10 cellular contexts compared by ENCODE assay signal in genomic region chr4:6939761-6940743, GRCh38. TPM values are rescaled to one million over a fixed set of nuclear protein-coding genes. Genes with fewer than 3 reads are reported as not detected.
DNase-seq lines count a peak whose midpoint lies in the region; ATAC-seq and TF ChIP-seq lines count a peak whose summit lies in the region.
"Had no signal": no experiment of that assay in that cellular context is flagged by ENCODE, and none has a peak within 500 bp of the region (broad histone marks: within the 10 kb centered on the region; RNA-seq: fewer than 3 reads in every experiment).

No MANE protein-coding gene starts in this region.

- H3K27ac Mint-ChIP-seq in activated CD8-positive, alpha-beta T cell treated with anti-CD3 and anti-CD28 coated beads for 36 hours: peak overlapping the region; percentile 44
- peak overlapping the region; percentile 84 to 97 (median 93) for H3K27ac Mint-ChIP-seq in naive thymus-derived CD8-positive, alpha-beta T cell

- no peak overlapping the region for H2AFZ ChIP-seq in GM23248

- H3K9me3 Mint-ChIP-seq in activated CD8-positive, alpha-beta T cell treated with anti-CD3 and anti-CD28 coated beads for 36 hours: peaks cover 1% of the 10 kb centered on the region
- H3K9me3 Mint-ChIP-seq in naive thymus-derived CD8-positive, alpha-beta T cell: peaks cover 0 to 1% (median 0%) of the 10 kb centered on the region in 9 donors

- H3K27me3 ChIP-seq in GM23248 (replicated peaks; ENCODE audit: insufficient read depth): no peaks in the 10 kb centered on the region
- no peaks in the 10 kb centered on the region for H3K27me3 ChIP-seq in right lobe of liver
- H3K27me3 ChIP-seq: tibial artery had no signal

- TF ChIP-seq CTCF in GM10266 (IDR thresholded peaks at IDR 0.05; ENCODE audit: control insufficient read depth, insufficient read depth, low read depth, missing control alignments) (no peak), right lobe of liver (IDR thresholded peaks at IDR 0.05) (no peak), mucosa of descending colon (IDR thresholded peaks at IDR 0.05) (no peak)
- no peak for TF ChIP-seq CTCF in activated CD8-positive, alpha-beta T cell treated with anti-CD3 and anti-CD28 coated beads for 36 hours (IDR thresholded peaks at IDR 0.05)

- 94% methylated on average over 24 of the region's 24 CpGs for WGBS in GM23248 (ENCODE audit: low coverage in 1 of 2, low lambda C conversion rate in 2 of 2, missing lambda C conversion rate in 2 of 2), 2 experiments
- WGBS in right lobe of liver (ENCODE audit: insufficient coverage, low coverage, low lambda C conversion rate, missing lambda C conversion rate): 78% methylated on average over 8 of the region's 24 CpGs

- no peaks in the 10 kb centered on the region for H3K9me2 ChIP-seq in GM23248 (ENCODE audit: insufficient read depth)

- H3K36me3 ChIP-seq in GM23248 (ENCODE audit: low read depth): no peaks in the 10 kb centered on the region
- H3K36me3 ChIP-seq in right lobe of liver: peaks cover 0 to 2% (median 0%) of the 10 kb centered on the region in 4 donors
- no peaks in the 10 kb centered on the region for H3K36me3 ChIP-seq in mucosa of descending colon (ENCODE audit: low read depth)
- H3K36me3 ChIP-seq: tibial artery had no signal

- H3K4me3 ChIP-seq in GM23248 (no peak overlapping the region), right lobe of liver (no peak overlapping the region), mucosa of descending colon (no peak overlapping the region)
- H3K4me3 ChIP-seq: psoas muscle, tibial artery had no signal

- ATAC-seq in HG02973 (IDR thresholded peaks at IDR 0.05; ENCODE audit: unreplicated experiment) (peak; percentile 47), right lobe of liver (no peak), mucosa of descending colon (no peak)
- ATAC-seq in activated CD8-positive, alpha-beta T cell treated with anti-CD3 and anti-CD28 coated beads for 36 hours: no peak
- no peak for ATAC-seq in naive thymus-derived CD8-positive, alpha-beta T cell
- ATAC-seq: psoas muscle had no signal

- H3K36me3 Mint-ChIP-seq in activated CD8-positive, alpha-beta T cell treated with anti-CD3 and anti-CD28 coated beads for 36 hours (ENCODE audit: low read depth): peaks cover 15% of the 10 kb centered on the region
- peaks cover 0 to 12% (median 6%) of the 10 kb centered on the region in 3 donors for H3K36me3 Mint-ChIP-seq in naive thymus-derived CD8-positive, alpha-beta T cell

- H3K27me3 Mint-ChIP-seq in activated CD8-positive, alpha-beta T cell treated with anti-CD3 and anti-CD28 coated beads for 36 hours: no peaks in the 10 kb centered on the region
- H3K27me3 Mint-ChIP-seq in naive thymus-derived CD8-positive, alpha-beta T cell: no peaks in the 10 kb centered on the region

- no peak for TF ChIP-seq POLR2A in right lobe of liver (IDR thresholded peaks at IDR 0.05)

- no peak overlapping the region for H3K27ac ChIP-seq in GM23248
- H3K27ac ChIP-seq in right lobe of liver: no peak overlapping the region
- H3K27ac ChIP-seq: psoas muscle had no signal

- peaks cover 16% of the 10 kb centered on the region; the same call in 1 of the 2 replicates for H3F3A ChIP-seq in GM23248 (ENCODE audit: insufficient read depth)

- H3K79me2 ChIP-seq in GM23248 (ENCODE audit: insufficient read depth): peaks cover 18% of the 10 kb centered on the region; the same call in 1 of the 2 replicates

- H3K9me3 ChIP-seq in GM23248 (ENCODE audit: low read depth) (no peaks in the 10 kb centered on the region), right lobe of liver (no peaks in the 10 kb centered on the region), mucosa of descending colon (no peaks in the 10 kb centered on the region)
- H3K9me3 ChIP-seq: psoas muscle, tibial artery had no signal

- POLR2A ChIA-PET in activated CD8-positive, alpha-beta T cell treated with anti-CD3 and anti-CD28 coated beads for 36 hours (lab: Charles Lee): no interaction called here
- POLR2A ChIA-PET in naive thymus-derived CD8-positive, alpha-beta T cell (lab: Charles Lee): interaction anchor here (0.6 to 4.9 kb wide), 3 partner anchors 12 to 24 kb away, joined by 3 to 43 read pairs (median 31); no protein-coding TSS in a partner anchor

- intact Hi-C loops in activated CD8-positive, alpha-beta T cell treated with anti-CD3 and anti-CD28 coated beads for 36 hours (cut with micrococcal nuclease): no loop called here
- intact Hi-C loops in right lobe of liver (cut with DNase I) (no loop called here), mucosa of descending colon (cut with DNase I, micrococcal nuclease) (no loop called here)

- no peaks in the 10 kb centered on the region for H4K20me1 ChIP-seq in GM23248 (ENCODE audit: insufficient read depth)

- H3K4me1 ChIP-seq in GM23248 (ENCODE audit: insufficient read depth) (peaks cover 19% of the 10 kb centered on the region), right lobe of liver (peaks cover 0 to 45% (median 9%) of the 10 kb centered on the region in 4 donors), mucosa of descending colon (ENCODE audit: low read depth) (peaks cover 53% of the 10 kb centered on the region)

- CTCF ChIA-PET in activated CD8-positive, alpha-beta T cell treated with anti-CD3 and anti-CD28 coated beads for 36 hours (lab: Charles Lee): no interaction called here

- H3K9ac ChIP-seq in GM23248: no peak overlapping the region

- peaks cover 74% of the 10 kb centered on the region for H3K4me1 Mint-ChIP-seq in activated CD8-positive, alpha-beta T cell treated with anti-CD3 and anti-CD28 coated beads for 36 hours (ENCODE audit: low read depth)
- H3K4me1 Mint-ChIP-seq in naive thymus-derived CD8-positive, alpha-beta T cell: peaks cover 44 to 91% (median 87%) of the 10 kb centered on the region in 4 donors

- DNase-seq in GM10266 (ENCODE audit: extremely low spot score) (peak; percentile 49), GM23248 (no peak), right lobe of liver (no peak), mucosa of descending colon (no peak)
- DNase-seq in activated CD8-positive, alpha-beta T cell treated with anti-CD3 and anti-CD28 coated beads for 36 hours: peak; percentile 36
- no peak for DNase-seq in naive thymus-derived CD8-positive, alpha-beta T cell
- no peak for DNase-seq in effector CD4-positive, alpha-beta T cell
- DNase-seq: tibial artery had no signal

- in situ Hi-C loops in GM23248 (cut with MboI): no loop called here

- H3K4me3 Mint-ChIP-seq in activated CD8-positive, alpha-beta T cell treated with anti-CD3 and anti-CD28 coated beads for 36 hours: no peak overlapping the region
- H3K4me3 Mint-ChIP-seq in naive thymus-derived CD8-positive, alpha-beta T cell: peak overlapping the region; percentile 2 to 82 (median 64)

- no peak overlapping the region for H3K4me2 ChIP-seq in GM23248 (ENCODE audit: unreplicated experiment)

RNA-seq across cellular contexts. Expression of gene TBC1D14, which starts 30.4 kb away (rescaled TPM):
- 10 to 100 TPM; 34.7 to 36.3 TPM for total RNA-seq in activated CD8-positive, alpha-beta T cell treated with anti-CD3 and anti-CD28 coated beads for 36 hours
- 10 to 100 TPM; 77.3 to 78.2 TPM for total RNA-seq in naive thymus-derived CD8-positive, alpha-beta T cell
- 10 to 100 TPM; 34.8 to 47.0 (median 36.7) TPM for polyA plus RNA-seq in naive thymus-derived CD8-positive, alpha-beta T cell
- 39.1 and 48.7 TPM in 2 replicates for total RNA-seq in GM23248 (2014; rRNA removed; shearing (Covaris generic))
- polyA plus RNA-seq in GM23248 (2016; fragmentation: Nextera tagmentation; extraction: Ambion mirVana): 20.0 and 20.4 TPM in 2 replicates
- total RNA-seq in right lobe of liver (10 to 100 TPM; 14.1 to 34.8 (median 30.6) TPM), mucosa of descending colon (10 to 100 TPM; 51.8 to 70.8 (median 56.2) TPM)

Comparison
In these comparisons a context has a peak if more than half of its experiments do, and no peak if none do; other contexts are left out.
1. DNase-seq: peak in GM10266 (single experiment) and activated CD8-positive, alpha-beta T cell treated with anti-CD3 and anti-CD28 coated beads for 36 hours (single experiment); none in naive thymus-derived CD8-positive, alpha-beta T cell (0 of 10), GM23248 (single experiment), effector CD4-positive, alpha-beta T cell (single experiment), right lobe of liver (0 of 3) and mucosa of descending colon (0 of 3).